Comparison of ENCODE assay signal across 10 cellular contexts in the genomic region with DNA sequence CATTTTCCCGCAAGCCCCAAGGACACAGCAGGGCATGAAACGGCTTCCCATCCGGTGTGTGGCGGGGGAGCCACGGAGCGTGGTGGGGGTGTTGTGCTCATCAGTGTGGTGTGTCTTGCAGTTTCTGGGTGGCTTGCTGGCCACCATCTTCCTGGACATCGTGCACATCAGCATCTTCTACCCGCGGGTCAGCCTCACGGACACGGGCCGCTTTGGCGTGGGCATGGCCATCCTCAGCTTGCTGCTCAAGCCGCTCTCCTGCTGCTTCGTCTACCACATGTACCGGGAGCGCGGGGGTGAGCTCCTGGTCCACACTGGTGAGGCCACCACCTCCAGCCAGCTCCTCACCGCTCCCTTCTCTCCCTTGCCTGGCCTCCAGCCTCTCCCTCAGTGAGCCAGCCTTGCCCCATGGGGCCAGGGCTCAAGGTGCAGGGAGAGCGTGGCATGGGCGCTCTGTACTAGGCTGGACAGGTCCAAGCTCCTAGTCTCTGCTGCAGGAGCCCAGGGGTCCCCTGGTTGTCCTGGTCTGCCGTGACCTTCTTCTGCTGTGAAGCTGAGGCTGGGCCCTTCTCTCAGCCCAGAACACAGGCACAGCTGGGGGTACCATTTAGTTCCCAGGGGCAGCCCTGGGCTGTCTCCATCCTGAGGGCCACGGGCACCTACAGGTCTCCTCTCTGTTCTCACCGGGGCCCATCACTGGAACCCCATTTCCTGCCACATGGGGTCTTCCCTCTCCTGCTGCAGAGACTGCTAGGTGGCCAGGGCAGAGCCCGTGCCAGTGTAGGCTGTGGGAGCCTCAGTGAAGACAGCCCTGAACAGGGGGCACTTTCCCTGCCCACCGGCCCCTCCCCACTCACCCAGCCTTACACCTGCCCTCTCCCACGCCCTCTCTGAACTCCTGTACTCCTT. TPM values are rescaled to one million over a fixed set of nuclear protein-coding genes. Genes with fewer than 3 reads are reported as not detected.
DNase-seq lines count a peak whose midpoint lies in the region; ATAC-seq lines count a peak whose summit lies in the region.
"Had no signal": no experiment of that assay in that cellular context is flagged by ENCODE, and none has a peak within 500 bp of the region (broad histone marks: within the 10 kb centered on the region; RNA-seq: fewer than 3 reads in every experiment).

No MANE protein-coding gene starts in this region.

- no peaks in the 10 kb centered on the region for H3K9me3 Mint-ChIP-seq in T-helper 1 cell treated with Interleukin-12 subunit alpha and Interleukin-12 subunit beta and Interleukin-4 antibody, amounts not matched to agents 30 μg/mL and 1 μg/mL, for 36 hours
- H3K9me3 Mint-ChIP-seq in naive thymus-derived CD8-positive, alpha-beta T cell = no peaks in the 10 kb centered on the region

- peak overlapping the region; percentile 76 for H3K27ac Mint-ChIP-seq in T-helper 1 cell treated with Interleukin-12 subunit alpha and Interleukin-12 subunit beta and Interleukin-4 antibody, amounts not matched to agents 30 μg/mL and 1 μg/mL, for 36 hours
- peak overlapping the region in 6 of 10 donors; percentile 4 to 78 (median 60) for H3K27ac Mint-ChIP-seq in naive thymus-derived CD8-positive, alpha-beta T cell

- peak overlapping the region; percentile 3 for H3K4me3 Mint-ChIP-seq in T-helper 1 cell treated with Interleukin-12 subunit alpha and Interleukin-12 subunit beta and Interleukin-4 antibody, amounts not matched to agents 30 μg/mL and 1 μg/mL, for 36 hours
- H3K4me3 Mint-ChIP-seq in naive thymus-derived CD8-positive, alpha-beta T cell = peak overlapping the region in 3 of 10 donors; percentile 27 to 49 (median 31)

- ATAC-seq in GM18909 (IDR thresholded peaks at IDR 0.05; ENCODE audit: poor library complexity, unreplicated experiment) (peak; percentile 8), HG02885 (IDR thresholded peaks at IDR 0.05; ENCODE audit: poor library complexity, unreplicated experiment) (no peak)
- ATAC-seq in naive thymus-derived CD8-positive, alpha-beta T cell = no peak

- POLR2A ChIA-PET in naive thymus-derived CD8-positive, alpha-beta T cell (lab: Charles Lee) = interaction anchor here (1.4 kb wide), 1 partner anchor 11 kb away, joined by 3 read pairs; no protein-coding TSS in a partner anchor

- H3K27me3 Mint-ChIP-seq in T-helper 1 cell treated with Interleukin-12 subunit alpha and Interleukin-12 subunit beta and Interleukin-4 antibody, amounts not matched to agents 30 μg/mL and 1 μg/mL, for 36 hours (ENCODE audit: low read depth) = no peaks in the 10 kb centered on the region
- H3K27me3 Mint-ChIP-seq in naive thymus-derived CD8-positive, alpha-beta T cell = no peaks in the 10 kb centered on the region

- H3K4me1 Mint-ChIP-seq in T-helper 1 cell treated with Interleukin-12 subunit alpha and Interleukin-12 subunit beta and Interleukin-4 antibody, amounts not matched to agents 30 μg/mL and 1 μg/mL, for 36 hours (ENCODE audit: low read depth) = peaks cover 13% of the 10 kb centered on the region
- H3K4me1 Mint-ChIP-seq in naive thymus-derived CD8-positive, alpha-beta T cell = peaks cover 15 to 24% (median 23%) of the 10 kb centered on the region in 4 donors

- DNase-seq in naive thymus-derived CD8-positive, alpha-beta T cell = no peak
- no peak for DNase-seq in stimulated activated CD4-positive, alpha-beta T cell treated with anti-CD3 and anti-CD28 coated beads, Interleukin-2, amount 100 ng/mL, for 48 hours
- no peak for DNase-seq in DMS114 treated with DMSO at 0.1 percent for 48 hours (lab: John Stamatoyannopoulos, UW; ENCODE audit: unreplicated experiment)
- DNase-seq: NCI-H2171 had no signal

- H3K36me3 Mint-ChIP-seq in T-helper 1 cell treated with Interleukin-12 subunit alpha and Interleukin-12 subunit beta and Interleukin-4 antibody, amounts not matched to agents 30 μg/mL and 1 μg/mL, for 36 hours (ENCODE audit: low read depth) = peaks cover 17% of the 10 kb centered on the region
- H3K36me3 Mint-ChIP-seq in naive thymus-derived CD8-positive, alpha-beta T cell = peaks cover 0 to 28% (median 22%) of the 10 kb centered on the region in 3 donors

RNA-seq across cellular contexts. Expression of a gene that starts 12.6 kb away (rescaled TPM):
- total RNA-seq in naive thymus-derived CD8-positive, alpha-beta T cell = 10 to 100 TPM; 16.7 to 19.3 TPM
- 100 to 1,000 TPM in 1 of 3 donors, 10 to 100 TPM in 2; 57.3 to 106 (median 90.0) TPM for polyA plus RNA-seq in naive thymus-derived CD8-positive, alpha-beta T cell

RNA-seq across cellular contexts. Expression of a gene that starts 13.4 kb away (rescaled TPM):
- total RNA-seq in naive thymus-derived CD8-positive, alpha-beta T cell = not detected
- not detected for polyA plus RNA-seq in naive thymus-derived CD8-positive, alpha-beta T cell
- total RNA-seq: bronchial epithelial cell, frontal cortex had no signal

RNA-seq across cellular contexts. Expression of a gene that starts 57.0 kb away (rescaled TPM):
- under 1 TPM; 0.22 to 0.29 TPM for total RNA-seq in naive thymus-derived CD8-positive, alpha-beta T cell
- under 1 TPM; 0.07 to 0.29 (median 0.14) TPM for polyA plus RNA-seq in naive thymus-derived CD8-positive, alpha-beta T cell
- total RNA-seq: bronchial epithelial cell, mesenteric fat pad had no signal

RNA-seq across cellular contexts. Expression of a gene that starts 57.2 kb away (rescaled TPM):
- total RNA-seq in naive thymus-derived CD8-positive, alpha-beta T cell = 10 to 100 TPM; 63.9 to 71.7 TPM
- polyA plus RNA-seq in naive thymus-derived CD8-positive, alpha-beta T cell = 1 to 10 TPM; 3.7 to 9.5 (median 8.0) TPM

RNA-seq across cellular contexts. Expression of a gene that starts 57.4 kb away (rescaled TPM):
- total RNA-seq in naive thymus-derived CD8-positive, alpha-beta T cell = 10 to 100 TPM; 26.8 to 31.8 TPM
- 1 to 10 TPM; 1.2 to 2.8 (median 2.1) TPM for polyA plus RNA-seq in naive thymus-derived CD8-positive, alpha-beta T cell
